In genomic region chr16:16022683-16023064, GRCh38 we compare ENCODE assay signal across 10 cellular contexts.
A peak's percentile ranks its signal among the peaks of the same experiment; 100 is the strongest.
DNase-seq lines count a peak whose midpoint lies in the region; ATAC-seq, FAIRE-seq and TF ChIP-seq lines count a peak whose summit lies in the region.
"Had no signal": no experiment of that assay in that cellular context is flagged by ENCODE, and none has a peak within 500 bp of the region (broad histone marks: within the 10 kb centered on the region; RNA-seq: fewer than 3 reads in every experiment).

No MANE protein-coding gene starts in this region.

- 0 out of 2 replicates have a peak, but pooled peaks cover 3% of the 10 kb centered on the region for H4K20me1 ChIP-seq in SK-N-SH (ENCODE audit: insufficient read depth)
- peaks cover 10% of the 10 kb centered on the region for H4K20me1 ChIP-seq in keratinocyte (ENCODE audit: control insufficient read depth, extremely low read depth, insufficient read depth, low read length)

- no peak overlapping the region for H2AK5ac ChIP-seq in mesendoderm (ENCODE audit: low read length)

- no peak overlapping the region for H4K8ac ChIP-seq in mesendoderm (ENCODE audit: low read depth, low read length)

- FAIRE-seq in keratinocyte (lab: Jason Lieb, UNC), result no peak

- H3K4me1 Mint-ChIP-seq in stimulated activated naive CD8-positive, alpha-beta T cell treated with anti-CD3 and anti-CD28 coated beads, Interleukin-15, amount 100 ng/mL, for 72 hours, result peaks cover 38% of the 10 kb centered on the region

- TF ChIP-seq CTCF in SK-N-SH (IDR thresholded peaks at IDR 0.05), result no peak
- no peak for TF ChIP-seq CTCF in WERI-Rb-1 (IDR thresholded peaks at IDR 0.05; ENCODE audit: low read depth, low read length)
- TF ChIP-seq CTCF in keratinocyte (optimal IDR thresholded peaks at IDR 0.05 in 1 of 3, IDR thresholded peaks at IDR 0.05 in 1 of 3, conservative IDR thresholded peaks at IDR 0.05 in 1 of 3; ENCODE audit: extremely low read depth in 1 of 3, insufficient read depth in 2 of 3, low read length in 3 of 3), result no peak

- no peak for TF ChIP-seq RAD21 in SK-N-SH (IDR thresholded peaks at IDR 0.05; ENCODE audit: low read length)

- H3K4me3 ChIP-seq in SK-N-SH (ENCODE audit: low read depth in 2 of 2, low read length in 1 of 2) (no peak overlapping the region), WERI-Rb-1 (ENCODE audit: low read depth, low read length) (no peak overlapping the region), keratinocyte (ENCODE audit: control insufficient read depth in 2 of 3, extremely low read depth in 1 of 3, insufficient read depth in 2 of 3, low read depth in 1 of 3, low read length in 3 of 3) (no peak overlapping the region), mesendoderm (ENCODE audit: low read length) (no peak overlapping the region)

- H3K9me3 Mint-ChIP-seq in stimulated activated naive CD8-positive, alpha-beta T cell treated with anti-CD3 and anti-CD28 coated beads, Interleukin-15, amount 100 ng/mL, for 72 hours, result no peaks in the 10 kb centered on the region

- no peaks in the 10 kb centered on the region for H3K9me3 ChIP-seq in SK-N-SH
- H3K9me3 ChIP-seq in WERI-Rb-1 (ENCODE audit: severe bottlenecking), result no peaks in the 10 kb centered on the region
- H3K9me3 ChIP-seq in keratinocyte (ENCODE audit: control insufficient read depth, low read depth, low read length), result no peaks in the 10 kb centered on the region
- H3K9me3 ChIP-seq: neutrophil had no signal

- H3K27ac ChIP-seq in SK-N-SH (ENCODE audit: low read depth in 2 of 2, low read length in 1 of 2) (peak overlapping the region; percentile 82 to 89), WERI-Rb-1 (peak overlapping the region; percentile 54), keratinocyte (ENCODE audit: control insufficient read depth, insufficient read depth, low read length) (no peak overlapping the region), mesendoderm (ENCODE audit: low read depth, low read length) (no peak overlapping the region)
- H3K27ac ChIP-seq: neutrophil had no signal

- peaks cover 3% of the 10 kb centered on the region for H3K9me1 ChIP-seq in keratinocyte (ENCODE audit: control insufficient read depth, extremely low read depth, insufficient read depth, low read length)

- no peak overlapping the region for H2BK120ac ChIP-seq in mesendoderm (ENCODE audit: low read depth, low read length)

- peak overlapping the region; percentile 65 for H3K4me2 ChIP-seq in SK-N-SH
- peak overlapping the region; percentile 71 for H3K4me2 ChIP-seq in keratinocyte (ENCODE audit: control insufficient read depth, extremely low read depth, insufficient read depth, low read depth, low read length)
- H3K4me2 ChIP-seq in mesendoderm (ENCODE audit: low read length), result no peak overlapping the region

- dilution Hi-C loops in keratinocyte (cut with MboI; ENCODE audit: extremely low pct_ligation_motif_present, low sequenced_read_pairs), result no loop called here

- POLR2A ChIA-PET in SK-N-SH (lab: Yijun Ruan, JAX), result no interaction called here

- H3K36me3 ChIP-seq in SK-N-SH (replicated peaks in 1 of 2; ENCODE audit: control insufficient read depth in 1 of 2, insufficient read depth in 2 of 2, low read length in 1 of 2), result peaks cover 0 to 10% of the 10 kb centered on the region in 2 experiments
- peaks cover 25% of the 10 kb centered on the region for H3K36me3 ChIP-seq in WERI-Rb-1
- H3K36me3 ChIP-seq in keratinocyte (ENCODE audit: control insufficient read depth in 2 of 2, extremely low read depth in 1 of 2, insufficient read depth in 2 of 2, low read length in 2 of 2), result peaks cover 4 to 23% of the 10 kb centered on the region in 2 experiments
- peaks cover 3% of the 10 kb centered on the region for H3K36me3 ChIP-seq in mesendoderm (ENCODE audit: control insufficient read depth, insufficient read depth, low read length)

- H3K27me3 Mint-ChIP-seq in stimulated activated naive CD8-positive, alpha-beta T cell treated with anti-CD3 and anti-CD28 coated beads, Interleukin-15, amount 100 ng/mL, for 72 hours, result no peaks in the 10 kb centered on the region

- H3F3A ChIP-seq in SK-N-SH (replicated peaks; ENCODE audit: insufficient read depth), result peaks cover 25% of the 10 kb centered on the region

- peaks cover 4% of the 10 kb centered on the region for H3K79me1 ChIP-seq in mesendoderm (ENCODE audit: low read length)

- H3K4me3 Mint-ChIP-seq in stimulated activated naive CD8-positive, alpha-beta T cell treated with anti-CD3 and anti-CD28 coated beads, Interleukin-15, amount 100 ng/mL, for 72 hours, result no peak overlapping the region

- peak overlapping the region; percentile 14 to 33 for H3K27ac Mint-ChIP-seq in stimulated activated naive CD8-positive, alpha-beta T cell treated with anti-CD3 and anti-CD28 coated beads, Interleukin-15, amount 100 ng/mL, for 72 hours

- H3K23ac ChIP-seq in mesendoderm (ENCODE audit: low read length), result no peak overlapping the region

- H3K56ac ChIP-seq in mesendoderm (ENCODE audit: low read length), result no peak overlapping the region

- H3K4me1 ChIP-seq in SK-N-SH (ENCODE audit: control insufficient read depth in 1 of 2, insufficient read depth in 2 of 2, low read depth in 1 of 2, low read length in 1 of 2) (peaks cover 23 to 37% of the 10 kb centered on the region in 2 experiments), keratinocyte (ENCODE audit: control insufficient read depth, extremely low read depth, insufficient read depth, low read length) (peaks cover 21% of the 10 kb centered on the region), mesendoderm (ENCODE audit: control insufficient read depth, low read depth, low read length) (no peaks in the 10 kb centered on the region)

- H4K5ac ChIP-seq in mesendoderm (ENCODE audit: low read length), result no peak overlapping the region

- peak overlapping the region; percentile 47; the same call in 1 of the 2 replicates for H3K9ac ChIP-seq in SK-N-SH
- peak overlapping the region; percentile 68 for H3K9ac ChIP-seq in keratinocyte (ENCODE audit: control insufficient read depth, extremely low read depth, insufficient read depth, low read length)
- no peak overlapping the region for H3K9ac ChIP-seq in mesendoderm (ENCODE audit: low read length)

- no peak overlapping the region for H2BK15ac ChIP-seq in mesendoderm (replicated peaks; ENCODE audit: low read depth)

- H3K9me2 ChIP-seq in SK-N-SH, result no peaks in the 10 kb centered on the region

- ATAC-seq in SK-N-SH treated with all-trans-retinoic acid at 6 μM for 48 hours, result no peak; the same call in 2 of the 3 replicates
- ATAC-seq in stimulated activated naive CD8-positive, alpha-beta T cell treated with anti-CD3 and anti-CD28 coated beads, Interleukin-15, amount 100 ng/mL, for 72 hours, result no peak

- H2AFZ ChIP-seq in SK-N-SH (ENCODE audit: low read depth), result no peak overlapping the region
- H2AFZ ChIP-seq in keratinocyte (ENCODE audit: control insufficient read depth, low read length), result no peak overlapping the region

- no peak for DNase-seq in SK-N-SH
- no peak for DNase-seq in WERI-Rb-1
- no peak for DNase-seq in keratinocyte (ENCODE audit: low read depth, low spot score)
- DNase-seq in stimulated activated naive CD8-positive, alpha-beta T cell treated with anti-CD3 and anti-CD28 coated beads, Interleukin-15, amount 100 ng/mL, for 72 hours, result no peak
- no peak for DNase-seq in DMS 273 treated with DMSO at 0.1 percent for 48 hours (lab: John Stamatoyannopoulos, UW)
- DNase-seq in GDM1 (lab: John Stamatoyannopoulos, UW), result no peak
- DNase-seq in mesendoderm, result no peak
- DNase-seq: activated CD8-positive, alpha-beta memory T cell treated with anti-CD3 and anti-CD28 coated beads, Interleukin-2, amount 50 U/mL, for 4 hours had no signal

- peaks cover 24% of the 10 kb centered on the region; the same call in 1 of the 2 replicates for H3K79me2 ChIP-seq in SK-N-SH (ENCODE audit: insufficient read depth)
- H3K79me2 ChIP-seq in keratinocyte (ENCODE audit: control insufficient read depth, insufficient read depth, low read length), result peaks cover 3% of the 10 kb centered on the region
- no peaks in the 10 kb centered on the region for H3K79me2 ChIP-seq in mesendoderm (ENCODE audit: control insufficient read depth, insufficient read depth, low read length)

- H3K27me3 ChIP-seq in SK-N-SH (ENCODE audit: insufficient read depth) (no peaks in the 10 kb centered on the region), WERI-Rb-1 (ENCODE audit: insufficient read depth, low read depth, severe bottlenecking) (no peaks in the 10 kb centered on the region), keratinocyte (ENCODE audit: control insufficient read depth, extremely low read depth, insufficient read depth, low read length) (no peaks in the 10 kb centered on the region), mesendoderm (ENCODE audit: insufficient read depth, low read length, poor library complexity) (no peaks in the 10 kb centered on the region)
- H3K27me3 ChIP-seq: neutrophil had no signal

- CTCF ChIA-PET in SK-N-SH (lab: Yijun Ruan, JAX), result interaction anchor here (0.7 to 1.1 kb wide), 4 partner anchors 12 to 73 kb away, joined by 3 read pairs; no protein-coding TSS in a partner anchor

- TF ChIP-seq EP300 in SK-N-SH (IDR thresholded peaks at IDR 0.05; ENCODE audit: borderline replicate concordance in 1 of 2, low read depth in 1 of 2, low read length in 1 of 2), result no peak

- 56% methylated on average over 5 of the region's 5 CpGs for WGBS in SK-N-SH (ENCODE audit: low lambda C conversion rate)
- WGBS in mesendoderm (ENCODE audit: extremely low coverage, insufficient coverage, low lambda C conversion rate), result no CpG with 5 or more reads among the region's 5 CpGs

- H3K18ac ChIP-seq in mesendoderm (ENCODE audit: low read length), result no peak overlapping the region

- no peak overlapping the region for H3K4ac ChIP-seq in mesendoderm (ENCODE audit: low read depth, low read length)

- H2BK5ac ChIP-seq in mesendoderm (ENCODE audit: low read length), result no peak overlapping the region

TF ChIP-seq in SK-N-SH, 30 proteins besides CTCF, POLR2A, EP300 and RAD21 (continues in another document):
- no peak for TF ChIP-seq TAF1 (IDR thresholded peaks at IDR 0.05; ENCODE audit: borderline replicate concordance, low read depth, low read length)
- no peak for TF ChIP-seq EZH2phosphoT487 (IDR thresholded peaks at IDR 0.05; ENCODE audit: borderline replicate concordance, low read depth)
- TF ChIP-seq TCF12 (IDR thresholded peaks at IDR 0.05), result no peak

TF ChIP-seq in SK-N-SH treated with all-trans-retinoic acid at 6 μM for 48 hours, 23 proteins besides CTCF, POLR2A, EP300 and RAD21 (continues in another document):
- no peak for TF ChIP-seq GLIS3 (CRISPR knock-in tag; IDR thresholded peaks at IDR 0.05)
- TF ChIP-seq ZNF70 (CRISPR knock-in tag; IDR thresholded peaks at IDR 0.05), result no peak
- no peak for TF ChIP-seq ZC3H10 (CRISPR knock-in tag; IDR thresholded peaks at IDR 0.05)

Comparison
In these comparisons a context has a peak if more than half of its experiments do, and no peak if none do; other contexts are left out.
1. H3K27ac ChIP-seq: peak in SK-N-SH (2 of 2) and WERI-Rb-1 (single experiment); none in keratinocyte (single experiment) and mesendoderm (single experiment).